13 cellular contexts compared by ENCODE assay signal in the genomic region with DNA sequence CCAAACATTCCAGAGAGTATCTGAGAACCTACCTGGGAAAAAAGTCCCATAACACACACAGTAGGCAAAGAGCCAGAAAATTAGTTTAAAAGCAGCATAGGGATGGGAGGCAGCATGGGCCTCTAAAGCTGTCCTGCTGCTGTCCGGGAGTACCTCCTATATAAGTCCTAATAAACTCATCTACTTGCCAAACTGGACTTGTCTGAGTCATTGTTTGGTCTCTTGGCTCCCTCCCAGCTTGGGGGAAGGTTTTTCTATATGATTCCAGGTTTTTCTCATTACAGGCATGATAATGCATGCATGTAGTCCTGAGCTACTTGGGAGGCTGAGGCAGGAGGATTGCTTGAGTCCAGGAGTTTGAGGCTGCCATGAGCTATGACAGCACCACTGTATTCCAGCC. TPM values are rescaled to one million over a fixed set of nuclear protein-coding genes. Genes with fewer than 3 reads are reported as not detected.
DNase-seq lines count a peak whose midpoint lies in the region; ATAC-seq and TF ChIP-seq lines count a peak whose summit lies in the region.
"Had no signal": no experiment of that assay in that cellular context is flagged by ENCODE, and none has a peak within 500 bp of the region (broad histone marks: within the 10 kb centered on the region; RNA-seq: fewer than 3 reads in every experiment).

No MANE protein-coding gene starts in this region.

- H3K9me3 ChIP-seq in hepatocyte (ENCODE audit: low read depth): no peaks in the 10 kb centered on the region

- H3K4me3 Mint-ChIP-seq in activated CD4-positive, alpha-beta memory T cell treated with anti-CD3 and anti-CD28 coated beads, Interleukin-2, amount 10 ng/mL, durations not matched to agents 7 days and 5 days: no peak overlapping the region
- H3K4me3 Mint-ChIP-seq: CD4-positive, alpha-beta T cell had no signal

- H3K4me1 ChIP-seq in hepatocyte (ENCODE audit: insufficient read depth): peaks cover 39% of the 10 kb centered on the region
- H3K4me1 ChIP-seq: parathyroid adenoma had no signal

- no peaks in the 10 kb centered on the region for H3K9me2 ChIP-seq in hepatocyte (replicated peaks; ENCODE audit: insufficient read depth)

- H4K20me1 ChIP-seq in hepatocyte (ENCODE audit: insufficient read depth, poor library complexity, severe bottlenecking): no peaks in the 10 kb centered on the region

- H3K27ac Mint-ChIP-seq in activated CD4-positive, alpha-beta memory T cell treated with anti-CD3 and anti-CD28 coated beads, Interleukin-2, amount 10 ng/mL, durations not matched to agents 7 days and 5 days: no peak overlapping the region
- H3K27ac Mint-ChIP-seq: CD4-positive, alpha-beta T cell had no signal

- no peak overlapping the region for H2AFZ ChIP-seq in hepatocyte
- H2AFZ ChIP-seq: parathyroid adenoma had no signal

- TF ChIP-seq CTCF in hepatocyte (IDR thresholded peaks at IDR 0.05; ENCODE audit: poor library complexity): no peak

- peak overlapping the region; percentile 33 for H3K27ac ChIP-seq in hepatocyte
- H3K27ac ChIP-seq: parathyroid adenoma had no signal

- H3K4me3 ChIP-seq in hepatocyte: no peak overlapping the region

- no peaks in the 10 kb centered on the region for H3K36me3 Mint-ChIP-seq in activated CD4-positive, alpha-beta memory T cell treated with anti-CD3 and anti-CD28 coated beads, Interleukin-2, amount 10 ng/mL, durations not matched to agents 7 days and 5 days (ENCODE audit: low read depth)

- H3K36me3 ChIP-seq in hepatocyte (replicated peaks; ENCODE audit: insufficient read depth, low read depth): no peaks in the 10 kb centered on the region

- peaks cover 6% of the 10 kb centered on the region for H3K79me2 ChIP-seq in hepatocyte
- H3K79me2 ChIP-seq: parathyroid adenoma had no signal

- H3K27me3 Mint-ChIP-seq in activated CD4-positive, alpha-beta memory T cell treated with anti-CD3 and anti-CD28 coated beads, Interleukin-2, amount 10 ng/mL, durations not matched to agents 7 days and 5 days: no peaks in the 10 kb centered on the region
- H3K27me3 Mint-ChIP-seq: CD4-positive, alpha-beta T cell had no signal

- DNase-seq in ACHN: peak; percentile 18
- peak; percentile 59 for DNase-seq in HS-27A (ENCODE audit: low read depth)
- peak; percentile 73 for DNase-seq in amniotic epithelial cell (ENCODE audit: low read depth)
- peak; percentile 33 for DNase-seq in hepatocyte (ENCODE audit: low spot score)
- no peak for DNase-seq in activated CD4-positive, alpha-beta memory T cell treated with anti-CD3 and anti-CD28 coated beads, Interleukin-2, amount 10 ng/mL, durations not matched to agents 7 days and 5 days
- no peak for DNase-seq in foreskin melanocyte
- no peak for DNase-seq in COLO668 (lab: John Stamatoyannopoulos, UW; ENCODE audit: unreplicated experiment)
- DNase-seq: activated effector memory CD4-positive, alpha-beta T cell treated with anti-CD3 and anti-CD28 coated beads, Interleukin-2, amount 50 U/mL, for 16 hours; CD4-positive, alpha-beta T cell; left cardiac atrium; NCI-H774 had no signal

- POLR2A ChIA-PET in activated CD4-positive, alpha-beta memory T cell treated with anti-CD3 and anti-CD28 coated beads, Interleukin-2, amount 10 ng/mL, durations not matched to agents 7 days and 5 days (lab: Charles Lee): no interaction called here

- H3K4me1 Mint-ChIP-seq in activated CD4-positive, alpha-beta memory T cell treated with anti-CD3 and anti-CD28 coated beads, Interleukin-2, amount 10 ng/mL, durations not matched to agents 7 days and 5 days: peaks cover 10% of the 10 kb centered on the region

- in situ Hi-C loops in ACHN (cut with HindIII; ENCODE audit: low pct_ligation_motif_present, low pct_unique_long_range_greater_than_20kb, low sequenced_read_pairs): no loop called here

- no peaks in the 10 kb centered on the region for H3K9me3 Mint-ChIP-seq in activated CD4-positive, alpha-beta memory T cell treated with anti-CD3 and anti-CD28 coated beads, Interleukin-2, amount 10 ng/mL, durations not matched to agents 7 days and 5 days
- H3K9me3 Mint-ChIP-seq: CD4-positive, alpha-beta T cell had no signal

- no peak overlapping the region for H3K4me2 ChIP-seq in hepatocyte

- no peaks in the 10 kb centered on the region for H3K27me3 ChIP-seq in hepatocyte

- 53% methylated on average over 1 of the region's 1 CpG for WGBS in hepatocyte (ENCODE audit: low lambda C conversion rate, missing lambda C conversion rate)

- CTCF ChIA-PET in activated CD4-positive, alpha-beta memory T cell treated with anti-CD3 and anti-CD28 coated beads, Interleukin-2, amount 10 ng/mL, durations not matched to agents 7 days and 5 days (lab: Charles Lee): no interaction called here

- ATAC-seq in HG02763 (IDR thresholded peaks at IDR 0.05; ENCODE audit: unreplicated experiment): no peak

RNA-seq across cellular contexts. Expression of a gene that starts 17.5 kb away (rescaled TPM):
- total RNA-seq in hepatocyte: 64.3 and 70.1 TPM in 2 replicates
- 26.5 and 31.8 TPM in 2 replicates for polyA plus RNA-seq in hepatocyte
- 10 to 100 TPM; 21.0 to 23.2 TPM for total RNA-seq in activated CD4-positive, alpha-beta memory T cell treated with anti-CD3 and anti-CD28 coated beads, Interleukin-2, amount 10 ng/mL, durations not matched to agents 7 days and 5 days

Comparison
In these comparisons a context has a peak if more than half of its experiments do, and no peak if none do; other contexts are left out.
1. DNase-seq: peak in ACHN (single experiment), HS-27A (single experiment), amniotic epithelial cell (single experiment) and hepatocyte (single experiment); none in activated CD4-positive, alpha-beta memory T cell treated with anti-CD3 and anti-CD28 coated beads, Interleukin-2, amount 10 ng/mL, durations not matched to agents 7 days and 5 days (single experiment), foreskin melanocyte (single experiment) and COLO668 (single experiment).